In the genomic region with DNA sequence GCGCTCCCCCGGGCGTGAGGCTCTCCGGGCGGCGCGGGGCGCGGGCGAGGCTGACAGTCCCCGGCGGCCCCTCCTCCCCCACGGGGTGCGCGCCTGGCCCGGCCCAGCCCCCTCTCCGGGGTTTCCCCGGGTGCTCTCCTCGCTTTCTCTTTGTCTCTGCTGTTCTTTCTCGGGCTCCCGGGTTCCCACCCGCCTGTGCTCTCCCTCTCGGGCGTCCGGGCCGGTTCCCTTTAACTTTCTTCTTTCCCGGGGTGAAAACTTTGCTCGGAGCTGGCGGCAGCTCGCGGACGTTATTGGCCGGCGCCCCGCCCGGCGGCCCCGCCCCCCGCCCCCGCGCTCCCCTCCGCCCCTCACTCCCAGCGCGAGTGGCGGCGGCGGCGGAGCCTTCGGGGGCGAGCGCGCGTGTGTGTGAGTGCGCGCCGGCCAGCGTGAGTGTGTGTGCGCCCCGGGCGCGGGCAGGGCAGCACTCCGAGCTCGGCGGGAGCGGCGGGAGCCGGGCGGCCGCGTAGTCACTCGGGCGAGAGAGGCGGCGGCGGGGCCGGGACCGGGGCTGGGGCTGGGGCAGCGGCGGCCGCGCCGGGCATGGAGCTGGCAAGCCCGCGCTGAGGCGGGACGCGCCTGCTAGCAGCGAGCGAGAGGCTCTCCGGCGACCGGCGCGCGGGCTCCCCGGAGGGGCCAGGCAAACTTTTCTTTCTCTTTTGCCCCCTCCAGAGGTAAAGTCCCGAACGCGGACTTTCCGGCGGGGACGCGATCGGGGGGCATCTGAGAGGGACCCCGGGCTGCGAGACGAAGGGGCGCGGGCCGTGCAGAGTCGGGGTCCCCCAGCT, we compare ENCODE assay signal across 1 cellular context.
TF ChIP-seq lines count a peak whose summit lies in the region.

Gene NTN1 (plus strand): TSS at position 353 of the 827 bp plus-strand sequence. CDS start 864 bp downstream, outside the sequence.

TF ChIP-seq in GM12878, 131 proteins besides CTCF, POLR2A, EP300 and RAD21 (continued from another document):
- TF ChIP-seq ZNF687 (IDR thresholded peaks at IDR 0.05) (no peak), CHD2 (IDR thresholded peaks at IDR 0.05; ENCODE audit: borderline replicate concordance, low read depth, low read length) (peak; percentile 49; the same call in 1 of the 2 replicates), KLF5 (IDR thresholded peaks at IDR 0.05; ENCODE audit: partially characterized antibody) (no peak), ZSCAN29 (IDR thresholded peaks at IDR 0.05) (no peak), IKZF1 (conservative IDR thresholded peaks at IDR 0.05) (0 out of 2 replicates have a peak, but pooled peaks have one; percentile 8), EGR1 (IDR thresholded peaks at IDR 0.05; ENCODE audit: borderline replicate concordance in 1 of 2, low read depth in 2 of 2, low read length in 2 of 2) (peak in 1 of 2 experiments; percentile 62; a peak in 1 of 3 replicates), HDAC6 (IDR thresholded peaks at IDR 0.05; ENCODE audit: unreplicated experiment) (peak; percentile 48), RELA (IDR thresholded peaks at IDR 0.05; ENCODE audit: borderline replicate concordance, partially characterized antibody) (peak; percentile 45), RFX5 (IDR thresholded peaks at IDR 0.05; ENCODE audit: low read depth, low read length) (no peak)
